ENCODE assay signal across 9 cellular contexts in genomic region chr2:181781082-181781786, GRCh38.
DNase-seq lines count a peak whose midpoint lies in the region; ATAC-seq and TF ChIP-seq lines count a peak whose summit lies in the region.
"Had no signal": no experiment of that assay in that cellular context is flagged by ENCODE, and none has a peak within 500 bp of the region (broad histone marks: within the 10 kb centered on the region; RNA-seq: fewer than 3 reads in every experiment).

No MANE protein-coding gene starts in this region.

- no peak overlapping the region for H3K4me3 ChIP-seq in smooth muscle cell
- H3K4me3 ChIP-seq in vagina, result no peak overlapping the region

- H3K27ac Mint-ChIP-seq in nephron, result peak overlapping the region; percentile 98 to 99 (median 99)

- no peak for TF ChIP-seq POLR2A in vagina (IDR thresholded peaks at IDR 0.05)

- H4K20me1 ChIP-seq in smooth muscle cell (ENCODE audit: low read depth), result no peaks in the 10 kb centered on the region

- intact Hi-C loops in vagina (cut with DNase I), result loop anchor here (5.0 kb wide), 1 partner anchor 1014 kb away; no protein-coding TSS in a partner anchor

- H3K4me1 ChIP-seq in smooth muscle cell (ENCODE audit: low read depth) (peaks cover 26% of the 10 kb centered on the region), vagina (peaks cover 49% of the 10 kb centered on the region)

- no peak overlapping the region for H2AFZ ChIP-seq in smooth muscle cell (ENCODE audit: low read depth)

- H3K36me3 ChIP-seq in smooth muscle cell (ENCODE audit: low read depth), result no peaks in the 10 kb centered on the region
- no peaks in the 10 kb centered on the region for H3K36me3 ChIP-seq in vagina

- H3F3A ChIP-seq in smooth muscle cell (ENCODE audit: low read depth), result peaks cover 14% of the 10 kb centered on the region

- H3K27me3 Mint-ChIP-seq in nephron (ENCODE audit: low read depth), result no peaks in the 10 kb centered on the region

- H3K27me3 ChIP-seq in smooth muscle cell (ENCODE audit: low read depth), result no peaks in the 10 kb centered on the region
- H3K27me3 ChIP-seq in vagina, result no peaks in the 10 kb centered on the region

- peaks cover 76% of the 10 kb centered on the region for H3K4me1 Mint-ChIP-seq in nephron

- DNase-seq in NOMO-1 treated with DMSO at 0.1 percent for 48 hours (lab: John Stamatoyannopoulos, UW; ENCODE audit: unreplicated experiment) (peak; percentile 55), smooth muscle cell (lab: John Stamatoyannopoulos, UW; ENCODE audit: unreplicated experiment) (no peak), HT-29 (ENCODE audit: low spot score) (no peak), vagina (ENCODE audit: extremely low spot score in 2 of 2) (no peak)
- DNase-seq: T-helper 9 cell had no signal

- H3K36me3 Mint-ChIP-seq in nephron (ENCODE audit: low read depth), result no peaks in the 10 kb centered on the region

- TF ChIP-seq CTCF in nephron (IDR thresholded peaks at IDR 0.05; ENCODE audit: unreplicated experiment in 3 of 3) (peak in 1 of 3 experiments; percentile 8), smooth muscle cell (IDR thresholded peaks at IDR 0.05; ENCODE audit: borderline replicate concordance, insufficient read depth, poor library complexity, severe bottlenecking) (no peak), vagina (IDR thresholded peaks at IDR 0.05) (no peak)

- H3K79me2 ChIP-seq in smooth muscle cell (ENCODE audit: low read depth), result no peaks in the 10 kb centered on the region

- peak overlapping the region in 2 of 3 experiments; percentile 1 to 6 for H3K4me3 Mint-ChIP-seq in nephron

- H3K27ac ChIP-seq in smooth muscle cell (ENCODE audit: low read depth) (no peak overlapping the region), vagina (no peak overlapping the region)

- H3K4me2 ChIP-seq in smooth muscle cell, result no peak overlapping the region

- H3K9me3 Mint-ChIP-seq in nephron, result no peaks in the 10 kb centered on the region

- H3K9me3 ChIP-seq in smooth muscle cell (replicated peaks; ENCODE audit: low read depth) (no peaks in the 10 kb centered on the region), vagina (no peaks in the 10 kb centered on the region)

- no peak overlapping the region for H3K9ac ChIP-seq in smooth muscle cell (ENCODE audit: low read depth)

- ATAC-seq in GM19023 (IDR thresholded peaks at IDR 0.05; ENCODE audit: unreplicated experiment) (peak; percentile 47), HG02678 (IDR thresholded peaks at IDR 0.05; ENCODE audit: unreplicated experiment) (peak; percentile 45), HG03025 (IDR thresholded peaks at IDR 0.05; ENCODE audit: low FRiP score, unreplicated experiment) (no peak)
